Comparison of ENCODE assay signal across 20 cellular contexts in genomic region chr19:4178990-4179389, GRCh38. TPM values are rescaled to one million over a fixed set of nuclear protein-coding genes. Genes with fewer than 3 reads are reported as not detected.
"Had no signal": no experiment of that assay in that cellular context is flagged by ENCODE, and none has a peak within 500 bp of the region (broad histone marks: within the 10 kb centered on the region; RNA-seq: fewer than 3 reads in every experiment).

No MANE protein-coding gene starts in this region.

- ATAC-seq: activated CD8-positive, alpha-beta memory T cell treated with anti-CD3 and anti-CD28 coated beads, Interleukin-2, amount 10 ng/mL, durations not matched to agents 7 days and 5 days; left lobe of liver; sciatic nerve; stimulated activated effector memory CD8-positive, alpha-beta T cell treated with anti-CD3 and anti-CD28 coated beads, Interleukin-12 subunit alpha, Interleukin-12 subunit beta, amount 100 ng/mL, for 72 hours; T-helper 17 cell had no signal

- H3K27ac Mint-ChIP-seq: activated naive CD8-positive, alpha-beta T cell; stimulated activated effector memory CD8-positive, alpha-beta T cell treated with anti-CD3 and anti-CD28 coated beads, Interleukin-12 subunit alpha, Interleukin-12 subunit beta, amount 100 ng/mL, for 72 hours; T-helper 17 cell had no signal

- H3K27ac ChIP-seq: dorsolateral prefrontal cortex, epithelial cell of prostate, hepatocyte, WERI-Rb-1 had no signal

- H3K27me3 Mint-ChIP-seq: activated CD8-positive, alpha-beta memory T cell treated with anti-CD3 and anti-CD28 coated beads, Interleukin-2, amount 10 ng/mL, durations not matched to agents 7 days and 5 days; activated naive CD8-positive, alpha-beta T cell; T-helper 17 cell had no signal

- H3K9me3 Mint-ChIP-seq: stimulated activated effector memory CD8-positive, alpha-beta T cell treated with anti-CD3 and anti-CD28 coated beads, Interleukin-12 subunit alpha, Interleukin-12 subunit beta, amount 100 ng/mL, for 72 hours had no signal

- DNase-seq: activated CD4-positive, alpha-beta T cell treated with anti-CD3 and anti-CD28 coated beads for 1 hour; activated CD4-positive, alpha-beta T cell treated with anti-CD3 and anti-CD28 coated beads, Interleukin-2, amount 50 U/mL, for 4 hours; activated CD8-positive, alpha-beta memory T cell treated with anti-CD3 and anti-CD28 coated beads, Interleukin-2, amount 10 ng/mL, durations not matched to agents 7 days and 5 days; dorsolateral prefrontal cortex; foreskin fibroblast; stimulated activated CD4-positive, alpha-beta T cell treated with anti-CD3 and anti-CD28 coated beads, Interleukin-4, amount 100 ng/mL, for 24 hours; T-helper 17 cell; WERI-Rb-1 had no signal

- H3K4me3 Mint-ChIP-seq: activated CD8-positive, alpha-beta memory T cell treated with anti-CD3 and anti-CD28 coated beads, Interleukin-2, amount 10 ng/mL, durations not matched to agents 7 days and 5 days; activated naive CD8-positive, alpha-beta T cell; stimulated activated effector memory CD8-positive, alpha-beta T cell treated with anti-CD3 and anti-CD28 coated beads, Interleukin-12 subunit alpha, Interleukin-12 subunit beta, amount 100 ng/mL, for 72 hours; T-helper 17 cell had no signal

- H3K27me3 ChIP-seq: dorsolateral prefrontal cortex, hepatocyte had no signal

- H3K4me3 ChIP-seq: dorsolateral prefrontal cortex, hepatocyte, smooth muscle cell had no signal

RNA-seq across cellular contexts. Expression of gene ANKRD24, which starts 3.5 kb away (rescaled TPM):
- total RNA-seq: smooth muscle cell had no signal

RNA-seq across cellular contexts. Expression of gene CREB3L3, which starts 25.6 kb away (rescaled TPM):
- total RNA-seq: glomerular endothelial cell, lung microvascular endothelial cell, myocyte, sciatic nerve, smooth muscle cell, ureter had no signal
- polyA plus RNA-seq: keratinocyte, smooth muscle cell had no signal

RNA-seq across cellular contexts. Expression of gene EBI3, which starts 50.3 kb away (rescaled TPM):
- total RNA-seq: T-helper 17 cell had no signal
